In the genomic region with DNA sequence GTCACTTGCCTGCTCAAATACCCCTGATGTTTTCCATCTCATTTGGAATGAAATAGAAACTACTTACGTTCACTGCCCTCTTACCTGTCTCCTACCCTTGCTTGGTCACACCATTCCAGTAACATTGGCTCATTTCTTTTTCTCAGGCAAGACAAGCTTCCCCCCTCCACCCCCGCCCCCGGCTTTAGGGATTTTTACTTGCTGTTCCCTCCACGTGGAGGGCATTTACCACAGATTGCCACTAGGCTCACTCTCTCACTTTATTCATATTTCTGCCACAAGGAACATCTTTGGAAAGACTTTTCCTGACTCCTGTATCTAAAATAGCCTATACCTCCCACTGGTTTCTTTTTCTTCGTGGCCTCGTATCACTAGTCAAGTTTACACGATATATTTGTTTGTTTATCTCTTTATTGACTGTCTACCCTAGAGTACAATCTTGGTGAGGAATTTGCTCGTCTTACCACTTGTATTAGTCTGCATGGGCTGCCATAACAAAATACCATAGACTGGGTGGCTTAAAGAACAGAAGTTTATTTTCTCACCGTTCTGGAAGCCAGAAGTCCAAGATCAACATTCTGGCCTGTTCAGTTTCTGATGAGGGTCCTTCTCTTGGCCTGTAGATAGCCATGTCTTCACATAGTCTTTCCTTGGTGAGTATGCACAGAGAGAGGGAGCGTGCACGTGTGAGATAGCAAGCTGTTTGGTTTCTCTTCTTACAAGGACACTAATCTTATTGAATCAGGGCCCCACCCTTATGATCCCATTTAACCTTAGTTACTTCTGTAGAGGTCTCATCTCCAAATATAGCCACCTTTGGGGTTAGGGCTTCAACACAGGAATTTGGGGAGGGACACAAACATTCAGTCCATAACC, we compare ENCODE assay signal across 29 cellular contexts.
"Had no signal": no experiment of that assay in that cellular context is flagged by ENCODE, and none has a peak within 500 bp of the region (broad histone marks: within the 10 kb centered on the region; RNA-seq: fewer than 3 reads in every experiment).

No MANE protein-coding gene starts in this region.

- DNase-seq: activated CD4-positive, alpha-beta memory T cell treated with anti-CD3 and anti-CD28 coated beads, Interleukin-2, amount 10 ng/mL, durations not matched to agents 7 days and 5 days; activated CD4-positive, alpha-beta T cell treated with anti-CD3 and anti-CD28 coated beads for 1 hour; activated CD4-positive, alpha-beta T cell treated with anti-CD3 and anti-CD28 coated beads, Interleukin-2, amount 10 ng/mL, durations not matched to agents 7 days and 5 days; activated CD8-positive, alpha-beta memory T cell treated with anti-CD3 and anti-CD28 coated beads, Interleukin-2, amount 50 U/mL, for 48 hours; activated gamma-delta T cell; activated naive CD4-positive, alpha-beta T cell treated with anti-CD3 and anti-CD28 coated beads, Interleukin-2, amount 10 ng/mL, durations not matched to agents 7 days and 5 days; activated naive CD8-positive, alpha-beta T cell treated with anti-CD3 and anti-CD28 coated beads, Interleukin-2, amount 50 U/mL, for 24 hours; activated T-cell treated with anti-CD3 and anti-CD28 coated beads, Interleukin-2, amount 50 U/mL, for 24 hours; amygdala; dermis blood vessel endothelial cell; effector CD4-positive, alpha-beta T cell; foreskin keratinocyte; heart right ventricle; left lung; lower lobe of right lung; mesenchymal stem cell; mucosa of descending colon; posterior cingulate gyrus; right cardiac atrium; stimulated activated CD4-positive, alpha-beta T cell treated with anti-CD3 and anti-CD28 coated beads, Interleukin-2, amount 100 ng/mL, for 48 hours; stimulated activated naive CD4-positive, alpha-beta T cell treated with Interleukin-2 at 50 U/mL for 16 hours; T-helper 17 cell; T1000; testis; transverse colon had no signal

- H3K4me3 ChIP-seq: breast epithelium, heart right ventricle, left lung, lower lobe of right lung, mucosa of descending colon, testis, transverse colon had no signal

- H3K36me3 ChIP-seq: breast epithelium had no signal

- H3K27me3 Mint-ChIP-seq: activated CD4-positive, alpha-beta memory T cell treated with anti-CD3 and anti-CD28 coated beads, Interleukin-2, amount 10 ng/mL, durations not matched to agents 7 days and 5 days; activated CD4-positive, alpha-beta T cell treated with anti-CD3 and anti-CD28 coated beads, Interleukin-2, amount 10 ng/mL, durations not matched to agents 7 days and 5 days; activated naive CD4-positive, alpha-beta T cell treated with anti-CD3 and anti-CD28 coated beads, Interleukin-2, amount 10 ng/mL, durations not matched to agents 7 days and 5 days; activated naive CD8-positive, alpha-beta T cell treated with anti-CD3 and anti-CD28 coated beads, Interleukin-2, amount 50 U/mL, for 24 hours; activated T-cell treated with anti-CD3 and anti-CD28 coated beads, Interleukin-2, amount 50 U/mL, for 24 hours; central memory CD8-positive, alpha-beta T cell; natural killer cell treated with Interleukin-12 subunit alpha and Interleukin-12 subunit beta and Interleukin-15 and Interleukin-18, amount 100 ng/mL, for 72 hours; T-helper 17 cell had no signal

- H3K4me3 Mint-ChIP-seq: activated CD4-positive, alpha-beta memory T cell treated with anti-CD3 and anti-CD28 coated beads, Interleukin-2, amount 10 ng/mL, durations not matched to agents 7 days and 5 days; activated CD4-positive, alpha-beta T cell treated with anti-CD3 and anti-CD28 coated beads, Interleukin-2, amount 10 ng/mL, durations not matched to agents 7 days and 5 days; activated naive CD4-positive, alpha-beta T cell treated with anti-CD3 and anti-CD28 coated beads, Interleukin-2, amount 10 ng/mL, durations not matched to agents 7 days and 5 days; activated naive CD8-positive, alpha-beta T cell treated with anti-CD3 and anti-CD28 coated beads, Interleukin-2, amount 50 U/mL, for 24 hours; activated T-cell treated with anti-CD3 and anti-CD28 coated beads, Interleukin-2, amount 50 U/mL, for 24 hours; central memory CD8-positive, alpha-beta T cell; natural killer cell treated with Interleukin-12 subunit alpha and Interleukin-12 subunit beta and Interleukin-15 and Interleukin-18, amount 100 ng/mL, for 72 hours; T-helper 17 cell had no signal

- H3K27ac ChIP-seq: breast epithelium, foreskin keratinocyte, heart right ventricle, left lung, lower lobe of right lung, testis, transverse colon had no signal

- H3K27ac Mint-ChIP-seq: activated CD4-positive, alpha-beta memory T cell treated with anti-CD3 and anti-CD28 coated beads, Interleukin-2, amount 10 ng/mL, durations not matched to agents 7 days and 5 days; activated CD4-positive, alpha-beta T cell treated with anti-CD3 and anti-CD28 coated beads, Interleukin-2, amount 10 ng/mL, durations not matched to agents 7 days and 5 days; activated naive CD4-positive, alpha-beta T cell treated with anti-CD3 and anti-CD28 coated beads, Interleukin-2, amount 10 ng/mL, durations not matched to agents 7 days and 5 days; activated naive CD8-positive, alpha-beta T cell treated with anti-CD3 and anti-CD28 coated beads, Interleukin-2, amount 50 U/mL, for 24 hours; activated T-cell treated with anti-CD3 and anti-CD28 coated beads, Interleukin-2, amount 50 U/mL, for 24 hours; natural killer cell treated with Interleukin-12 subunit alpha and Interleukin-12 subunit beta and Interleukin-15 and Interleukin-18, amount 100 ng/mL, for 72 hours; T-helper 17 cell had no signal

- H3K4me1 ChIP-seq: breast epithelium, lower lobe of right lung, testis, transverse colon had no signal

- H3K9me3 Mint-ChIP-seq: activated CD4-positive, alpha-beta memory T cell treated with anti-CD3 and anti-CD28 coated beads, Interleukin-2, amount 10 ng/mL, durations not matched to agents 7 days and 5 days; activated CD4-positive, alpha-beta T cell treated with anti-CD3 and anti-CD28 coated beads, Interleukin-2, amount 10 ng/mL, durations not matched to agents 7 days and 5 days; activated naive CD8-positive, alpha-beta T cell treated with anti-CD3 and anti-CD28 coated beads, Interleukin-2, amount 50 U/mL, for 24 hours; activated T-cell treated with anti-CD3 and anti-CD28 coated beads, Interleukin-2, amount 50 U/mL, for 24 hours had no signal

- H3K27me3 ChIP-seq: breast epithelium, foreskin keratinocyte, heart right ventricle, left lung, testis, transverse colon had no signal

- ATAC-seq: activated naive CD8-positive, alpha-beta T cell treated with anti-CD3 and anti-CD28 coated beads, Interleukin-2, amount 50 U/mL, for 24 hours; esophagus mucosa; foreskin keratinocyte; heart right ventricle; left lung; lower lobe of right lung; mucosa of descending colon; natural killer cell treated with Interleukin-12 subunit alpha and Interleukin-12 subunit beta and Interleukin-15 and Interleukin-18, amount 100 ng/mL, for 72 hours; right cardiac atrium; T-helper 17 cell had no signal

- H3K9me3 ChIP-seq: breast epithelium, left lung, lower lobe of right lung, mucosa of descending colon, testis, transverse colon had no signal
